ENCODE assay signal across 9 cellular contexts in the genomic region with DNA sequence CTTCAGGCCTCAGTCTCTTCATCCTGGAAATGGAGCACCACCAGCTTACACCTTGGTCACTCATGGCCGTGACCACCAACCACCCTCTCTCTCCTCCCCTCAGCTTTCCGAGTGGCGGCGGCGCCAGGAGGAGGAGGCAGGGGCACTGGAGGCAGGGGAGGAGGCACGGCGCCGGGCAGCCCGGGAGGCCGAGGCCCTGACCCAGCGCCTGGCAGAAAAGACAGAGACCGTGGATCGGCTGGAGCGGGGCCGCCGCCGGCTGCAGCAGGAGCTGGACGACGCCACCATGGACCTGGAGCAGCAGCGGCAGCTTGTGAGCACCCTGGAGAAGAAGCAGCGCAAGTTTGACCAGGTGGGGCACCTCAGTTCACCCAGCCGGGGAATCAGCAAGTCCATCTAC. TPM values are rescaled to one million over a fixed set of nuclear protein-coding genes. Genes with fewer than 3 reads are reported as not detected.
"Had no signal": no experiment of that assay in that cellular context is flagged by ENCODE, and none has a peak within 500 bp of the region (broad histone marks: within the 10 kb centered on the region; RNA-seq: fewer than 3 reads in every experiment).

No MANE protein-coding gene starts in this region.

- H3K36me3 ChIP-seq: HAP-1 had no signal

- ATAC-seq: HCT116, K562 had no signal

- H3K4me3 Mint-ChIP-seq: HFFc6 had no signal

- H3K4me3 ChIP-seq: GM23248, HAP-1, K562 had no signal

- H3K27ac Mint-ChIP-seq: HFFc6 had no signal

- DNase-seq: GM23248, GOT3, HFFc6, IMR-90, KG1 had no signal

RNA-seq across cellular contexts. Expression of a gene that starts 47.7 kb away (rescaled TPM):
- total RNA-seq: HFFc6, HT1080, IMR-90 had no signal
